1 cellular context compared by ENCODE assay signal in the genomic region with DNA sequence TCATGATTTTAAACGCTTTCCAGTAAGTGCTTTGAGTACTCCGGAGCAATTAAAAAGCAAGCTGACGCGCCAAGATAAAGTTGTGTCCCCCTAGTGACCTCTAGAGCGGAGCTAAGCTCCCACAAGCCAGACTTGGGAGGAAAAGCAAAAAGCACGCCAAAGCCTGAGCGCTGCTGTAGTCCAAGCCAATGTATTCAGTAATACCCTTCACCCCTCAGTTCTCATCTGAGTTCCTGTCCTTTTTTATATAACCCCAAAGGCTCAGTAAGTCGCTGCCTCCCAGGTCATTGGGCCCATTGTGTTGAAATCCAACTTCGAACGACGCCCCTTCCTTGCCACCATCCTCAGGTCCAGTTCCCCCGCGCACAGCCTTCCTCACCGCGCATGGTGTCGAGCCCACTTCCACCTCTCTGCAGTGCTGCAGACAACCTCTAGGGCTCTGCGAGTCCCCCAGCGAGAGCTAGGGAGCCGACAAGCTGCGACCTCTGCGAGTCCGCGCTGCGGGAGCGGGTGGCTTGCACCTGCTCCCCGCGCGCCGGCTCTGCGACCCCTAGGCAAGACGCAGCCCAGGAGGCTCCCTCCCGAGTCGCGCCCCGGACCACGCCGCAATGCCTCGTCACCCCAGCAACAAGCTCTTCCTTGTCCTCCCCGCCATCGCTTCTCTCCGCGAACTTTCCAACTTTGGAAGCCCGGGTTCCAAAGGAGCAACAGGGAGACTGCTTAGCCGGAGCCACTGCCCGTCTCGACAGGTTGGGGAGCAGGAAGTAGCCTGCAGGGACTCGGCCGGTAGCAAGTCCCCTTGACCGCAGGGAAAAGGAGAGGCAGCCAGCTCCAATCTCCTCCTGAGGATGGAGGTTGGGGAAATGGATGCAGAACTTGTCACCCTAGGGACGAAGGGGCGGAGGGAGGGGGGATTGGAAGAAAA.
TF ChIP-seq lines count a peak whose summit lies in the region.

No MANE protein-coding gene starts in this region.

TF ChIP-seq in HEK293, 187 proteins besides CTCF, POLR2A, EP300 and RAD21 (continued from another document and continues in another):
- TF ChIP-seq, protein P1, sequence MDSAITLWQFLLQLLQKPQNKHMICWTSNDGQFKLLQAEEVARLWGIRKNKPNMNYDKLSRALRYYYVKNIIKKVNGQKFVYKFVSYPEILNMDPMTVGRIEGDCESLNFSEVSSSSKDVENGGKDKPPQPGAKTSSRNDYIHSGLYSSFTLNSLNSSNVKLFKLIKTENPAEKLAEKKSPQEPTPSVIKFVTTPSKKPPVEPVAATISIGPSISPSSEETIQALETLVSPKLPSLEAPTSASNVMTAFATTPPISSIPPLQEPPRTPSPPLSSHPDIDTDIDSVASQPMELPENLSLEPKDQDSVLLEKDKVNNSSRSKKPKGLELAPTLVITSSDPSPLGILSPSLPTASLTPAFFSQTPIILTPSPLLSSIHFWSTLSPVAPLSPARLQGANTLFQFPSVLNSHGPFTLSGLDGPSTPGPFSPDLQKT (IDR thresholded peaks at IDR 0.05; ENCODE audit: borderline replicate concordance, low read depth, low read length): no peak
- TF ChIP-seq ZNF664 (tag by site-specific recombination; IDR thresholded peaks at IDR 0.05): no peak
- TF ChIP-seq ZNF501 (tag by site-specific recombination; IDR thresholded peaks at IDR 0.05): peak; percentile 83; the same call in 1 of the 2 replicates
- no peak for TF ChIP-seq ZNF510 (tag by site-specific recombination; IDR thresholded peaks at IDR 0.05; ENCODE audit: insufficient replicate concordance)
- no peak for TF ChIP-seq ZNF571 (tag by site-specific recombination; IDR thresholded peaks at IDR 0.05)
- TF ChIP-seq, protein P2, sequence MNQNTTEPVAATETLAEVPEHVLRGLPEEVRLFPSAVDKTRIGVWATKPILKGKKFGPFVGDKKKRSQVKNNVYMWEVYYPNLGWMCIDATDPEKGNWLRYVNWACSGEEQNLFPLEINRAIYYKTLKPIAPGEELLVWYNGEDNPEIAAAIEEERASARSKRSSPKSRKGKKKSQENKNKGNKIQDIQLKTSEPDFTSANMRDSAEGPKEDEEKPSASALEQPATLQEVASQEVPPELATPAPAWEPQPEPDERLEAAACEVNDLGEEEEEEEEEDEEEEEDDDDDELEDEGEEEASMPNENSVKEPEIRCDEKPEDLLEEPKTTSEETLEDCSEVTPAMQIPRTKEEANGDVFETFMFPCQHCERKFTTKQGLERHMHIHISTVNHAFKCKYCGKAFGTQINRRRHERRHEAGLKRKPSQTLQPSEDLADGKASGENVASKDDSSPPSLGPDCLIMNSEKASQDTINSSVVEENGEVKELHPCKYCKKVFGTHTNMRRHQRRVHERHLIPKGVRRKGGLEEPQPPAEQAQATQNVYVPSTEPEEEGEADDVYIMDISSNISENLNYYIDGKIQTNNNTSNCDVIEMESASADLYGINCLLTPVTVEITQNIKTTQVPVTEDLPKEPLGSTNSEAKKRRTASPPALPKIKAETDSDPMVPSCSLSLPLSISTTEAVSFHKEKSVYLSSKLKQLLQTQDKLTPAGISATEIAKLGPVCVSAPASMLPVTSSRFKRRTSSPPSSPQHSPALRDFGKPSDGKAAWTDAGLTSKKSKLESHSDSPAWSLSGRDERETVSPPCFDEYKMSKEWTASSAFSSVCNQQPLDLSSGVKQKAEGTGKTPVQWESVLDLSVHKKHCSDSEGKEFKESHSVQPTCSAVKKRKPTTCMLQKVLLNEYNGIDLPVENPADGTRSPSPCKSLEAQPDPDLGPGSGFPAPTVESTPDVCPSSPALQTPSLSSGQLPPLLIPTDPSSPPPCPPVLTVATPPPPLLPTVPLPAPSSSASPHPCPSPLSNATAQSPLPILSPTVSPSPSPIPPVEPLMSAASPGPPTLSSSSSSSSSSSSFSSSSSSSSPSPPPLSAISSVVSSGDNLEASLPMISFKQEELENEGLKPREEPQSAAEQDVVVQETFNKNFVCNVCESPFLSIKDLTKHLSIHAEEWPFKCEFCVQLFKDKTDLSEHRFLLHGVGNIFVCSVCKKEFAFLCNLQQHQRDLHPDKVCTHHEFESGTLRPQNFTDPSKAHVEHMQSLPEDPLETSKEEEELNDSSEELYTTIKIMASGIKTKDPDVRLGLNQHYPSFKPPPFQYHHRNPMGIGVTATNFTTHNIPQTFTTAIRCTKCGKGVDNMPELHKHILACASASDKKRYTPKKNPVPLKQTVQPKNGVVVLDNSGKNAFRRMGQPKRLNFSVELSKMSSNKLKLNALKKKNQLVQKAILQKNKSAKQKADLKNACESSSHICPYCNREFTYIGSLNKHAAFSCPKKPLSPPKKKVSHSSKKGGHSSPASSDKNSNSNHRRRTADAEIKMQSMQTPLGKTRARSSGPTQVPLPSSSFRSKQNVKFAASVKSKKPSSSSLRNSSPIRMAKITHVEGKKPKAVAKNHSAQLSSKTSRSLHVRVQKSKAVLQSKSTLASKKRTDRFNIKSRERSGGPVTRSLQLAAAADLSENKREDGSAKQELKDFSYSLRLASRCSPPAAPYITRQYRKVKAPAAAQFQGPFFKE (tag by site-specific recombination; IDR thresholded peaks at IDR 0.05; ENCODE audit: borderline replicate concordance): no peak
- TF ChIP-seq, protein P3, sequence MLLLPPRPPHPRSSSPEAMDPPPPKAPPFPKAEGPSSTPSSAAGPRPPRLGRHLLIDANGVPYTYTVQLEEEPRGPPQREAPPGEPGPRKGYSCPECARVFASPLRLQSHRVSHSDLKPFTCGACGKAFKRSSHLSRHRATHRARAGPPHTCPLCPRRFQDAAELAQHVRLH (tag by site-specific recombination; IDR thresholded peaks at IDR 0.05): no peak
- TF ChIP-seq ZFP37 (tag by site-specific recombination; IDR thresholded peaks at IDR 0.05): no peak
- TF ChIP-seq HOXA7 (CRISPR knock-in tag; IDR thresholded peaks at IDR 0.05; ENCODE audit: borderline replicate concordance): no peak
- no peak; the same call in 1 of the 2 replicates for TF ChIP-seq ZNF660 (tag by site-specific recombination; IDR thresholded peaks at IDR 0.05)
- no peak for TF ChIP-seq ZNF140 (tag by site-specific recombination; IDR thresholded peaks at IDR 0.05)
- TF ChIP-seq SP7 (tag by site-specific recombination; IDR thresholded peaks at IDR 0.05): peak; percentile 37; the same call in 1 of the 2 replicates
- no peak for TF ChIP-seq ZNF37A (tag by site-specific recombination; IDR thresholded peaks at IDR 0.05)
- TF ChIP-seq ZNF302 (tag by site-specific recombination; IDR thresholded peaks at IDR 0.05; ENCODE audit: low read depth): no peak
- TF ChIP-seq ZNF324 (tag by site-specific recombination; IDR thresholded peaks at IDR 0.05): no peak
- no peak for TF ChIP-seq OVOL3 (tag by site-specific recombination; IDR thresholded peaks at IDR 0.05)
- TF ChIP-seq ZNF239 (tag by site-specific recombination; IDR thresholded peaks at IDR 0.05): no peak
- TF ChIP-seq ZNF549 (tag by site-specific recombination; IDR thresholded peaks at IDR 0.05): no peak
- TF ChIP-seq GFI1B (tag by site-specific recombination; IDR thresholded peaks at IDR 0.05): no peak
- no peak for TF ChIP-seq ZNF654 (tag by site-specific recombination; IDR thresholded peaks at IDR 0.05; ENCODE audit: low read depth)
- TF ChIP-seq ZNF596 (tag by site-specific recombination; IDR thresholded peaks at IDR 0.05): no peak
- TF ChIP-seq ZNF114 (tag by site-specific recombination; IDR thresholded peaks at IDR 0.05): no peak
- TF ChIP-seq ZNF404 (tag by site-specific recombination; IDR thresholded peaks at IDR 0.05): no peak
- TF ChIP-seq, protein P4, sequence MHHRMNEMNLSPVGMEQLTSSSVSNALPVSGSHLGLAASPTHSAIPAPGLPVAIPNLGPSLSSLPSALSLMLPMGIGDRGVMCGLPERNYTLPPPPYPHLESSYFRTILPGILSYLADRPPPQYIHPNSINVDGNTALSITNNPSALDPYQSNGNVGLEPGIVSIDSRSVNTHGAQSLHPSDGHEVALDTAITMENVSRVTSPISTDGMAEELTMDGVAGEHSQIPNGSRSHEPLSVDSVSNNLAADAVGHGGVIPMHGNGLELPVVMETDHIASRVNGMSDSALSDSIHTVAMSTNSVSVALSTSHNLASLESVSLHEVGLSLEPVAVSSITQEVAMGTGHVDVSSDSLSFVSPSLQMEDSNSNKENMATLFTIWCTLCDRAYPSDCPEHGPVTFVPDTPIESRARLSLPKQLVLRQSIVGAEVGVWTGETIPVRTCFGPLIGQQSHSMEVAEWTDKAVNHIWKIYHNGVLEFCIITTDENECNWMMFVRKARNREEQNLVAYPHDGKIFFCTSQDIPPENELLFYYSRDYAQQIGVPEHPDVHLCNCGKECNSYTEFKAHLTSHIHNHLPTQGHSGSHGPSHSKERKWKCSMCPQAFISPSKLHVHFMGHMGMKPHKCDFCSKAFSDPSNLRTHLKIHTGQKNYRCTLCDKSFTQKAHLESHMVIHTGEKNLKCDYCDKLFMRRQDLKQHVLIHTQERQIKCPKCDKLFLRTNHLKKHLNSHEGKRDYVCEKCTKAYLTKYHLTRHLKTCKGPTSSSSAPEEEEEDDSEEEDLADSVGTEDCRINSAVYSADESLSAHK (tag by site-specific recombination; IDR thresholded peaks at IDR 0.05): no peak
- TF ChIP-seq, protein P5, sequence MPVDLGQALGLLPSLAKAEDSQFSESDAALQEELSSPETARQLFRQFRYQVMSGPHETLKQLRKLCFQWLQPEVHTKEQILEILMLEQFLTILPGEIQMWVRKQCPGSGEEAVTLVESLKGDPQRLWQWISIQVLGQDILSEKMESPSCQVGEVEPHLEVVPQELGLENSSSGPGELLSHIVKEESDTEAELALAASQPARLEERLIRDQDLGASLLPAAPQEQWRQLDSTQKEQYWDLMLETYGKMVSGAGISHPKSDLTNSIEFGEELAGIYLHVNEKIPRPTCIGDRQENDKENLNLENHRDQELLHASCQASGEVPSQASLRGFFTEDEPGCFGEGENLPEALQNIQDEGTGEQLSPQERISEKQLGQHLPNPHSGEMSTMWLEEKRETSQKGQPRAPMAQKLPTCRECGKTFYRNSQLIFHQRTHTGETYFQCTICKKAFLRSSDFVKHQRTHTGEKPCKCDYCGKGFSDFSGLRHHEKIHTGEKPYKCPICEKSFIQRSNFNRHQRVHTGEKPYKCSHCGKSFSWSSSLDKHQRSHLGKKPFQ (tag by site-specific recombination; IDR thresholded peaks at IDR 0.05): no peak
- TF ChIP-seq, protein P6, sequence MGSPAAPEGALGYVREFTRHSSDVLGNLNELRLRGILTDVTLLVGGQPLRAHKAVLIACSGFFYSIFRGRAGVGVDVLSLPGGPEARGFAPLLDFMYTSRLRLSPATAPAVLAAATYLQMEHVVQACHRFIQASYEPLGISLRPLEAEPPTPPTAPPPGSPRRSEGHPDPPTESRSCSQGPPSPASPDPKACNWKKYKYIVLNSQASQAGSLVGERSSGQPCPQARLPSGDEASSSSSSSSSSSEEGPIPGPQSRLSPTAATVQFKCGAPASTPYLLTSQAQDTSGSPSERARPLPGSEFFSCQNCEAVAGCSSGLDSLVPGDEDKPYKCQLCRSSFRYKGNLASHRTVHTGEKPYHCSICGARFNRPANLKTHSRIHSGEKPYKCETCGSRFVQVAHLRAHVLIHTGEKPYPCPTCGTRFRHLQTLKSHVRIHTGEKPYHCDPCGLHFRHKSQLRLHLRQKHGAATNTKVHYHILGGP (tag by site-specific recombination; IDR thresholded peaks at IDR 0.05): no peak; the same call in 1 of the 2 replicates
- no peak for TF ChIP-seq ZNF792 (tag by site-specific recombination; IDR thresholded peaks at IDR 0.05)
- TF ChIP-seq ZNF785 (tag by site-specific recombination; IDR thresholded peaks at IDR 0.05): no peak
- TF ChIP-seq ZEB2 (tag by site-specific recombination; IDR thresholded peaks at IDR 0.05): peak; percentile 29; the same call in 1 of the 2 replicates
- no peak for TF ChIP-seq ZNF416 (tag by site-specific recombination; IDR thresholded peaks at IDR 0.05)
- TF ChIP-seq FEZF1 (tag by site-specific recombination; IDR thresholded peaks at IDR 0.05): no peak
- TF ChIP-seq ZNF350 (tag by site-specific recombination; IDR thresholded peaks at IDR 0.05): no peak
- TF ChIP-seq ZFP41 (tag by site-specific recombination; IDR thresholded peaks at IDR 0.05; ENCODE audit: borderline replicate concordance): no peak
- no peak for TF ChIP-seq BCL11B (tag by site-specific recombination; IDR thresholded peaks at IDR 0.05; ENCODE audit: low read depth)
- no peak for TF ChIP-seq ZNF10 (tag by site-specific recombination; IDR thresholded peaks at IDR 0.05)
- peak; percentile 43; the same call in 1 of the 2 replicates for TF ChIP-seq ZNF76 (tag by site-specific recombination; IDR thresholded peaks at IDR 0.05; ENCODE audit: borderline replicate concordance, low read depth)
- TF ChIP-seq, protein P7, sequence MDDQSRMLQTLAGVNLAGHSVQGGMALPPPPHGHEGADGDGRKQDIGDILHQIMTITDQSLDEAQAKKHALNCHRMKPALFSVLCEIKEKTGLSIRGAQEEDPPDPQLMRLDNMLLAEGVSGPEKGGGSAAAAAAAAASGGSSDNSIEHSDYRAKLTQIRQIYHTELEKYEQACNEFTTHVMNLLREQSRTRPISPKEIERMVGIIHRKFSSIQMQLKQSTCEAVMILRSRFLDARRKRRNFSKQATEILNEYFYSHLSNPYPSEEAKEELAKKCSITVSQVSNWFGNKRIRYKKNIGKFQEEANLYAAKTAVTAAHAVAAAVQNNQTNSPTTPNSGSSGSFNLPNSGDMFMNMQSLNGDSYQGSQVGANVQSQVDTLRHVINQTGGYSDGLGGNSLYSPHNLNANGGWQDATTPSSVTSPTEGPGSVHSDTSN (CRISPR knock-in tag; IDR thresholded peaks at IDR 0.05): no peak
- TF ChIP-seq, protein P8, sequence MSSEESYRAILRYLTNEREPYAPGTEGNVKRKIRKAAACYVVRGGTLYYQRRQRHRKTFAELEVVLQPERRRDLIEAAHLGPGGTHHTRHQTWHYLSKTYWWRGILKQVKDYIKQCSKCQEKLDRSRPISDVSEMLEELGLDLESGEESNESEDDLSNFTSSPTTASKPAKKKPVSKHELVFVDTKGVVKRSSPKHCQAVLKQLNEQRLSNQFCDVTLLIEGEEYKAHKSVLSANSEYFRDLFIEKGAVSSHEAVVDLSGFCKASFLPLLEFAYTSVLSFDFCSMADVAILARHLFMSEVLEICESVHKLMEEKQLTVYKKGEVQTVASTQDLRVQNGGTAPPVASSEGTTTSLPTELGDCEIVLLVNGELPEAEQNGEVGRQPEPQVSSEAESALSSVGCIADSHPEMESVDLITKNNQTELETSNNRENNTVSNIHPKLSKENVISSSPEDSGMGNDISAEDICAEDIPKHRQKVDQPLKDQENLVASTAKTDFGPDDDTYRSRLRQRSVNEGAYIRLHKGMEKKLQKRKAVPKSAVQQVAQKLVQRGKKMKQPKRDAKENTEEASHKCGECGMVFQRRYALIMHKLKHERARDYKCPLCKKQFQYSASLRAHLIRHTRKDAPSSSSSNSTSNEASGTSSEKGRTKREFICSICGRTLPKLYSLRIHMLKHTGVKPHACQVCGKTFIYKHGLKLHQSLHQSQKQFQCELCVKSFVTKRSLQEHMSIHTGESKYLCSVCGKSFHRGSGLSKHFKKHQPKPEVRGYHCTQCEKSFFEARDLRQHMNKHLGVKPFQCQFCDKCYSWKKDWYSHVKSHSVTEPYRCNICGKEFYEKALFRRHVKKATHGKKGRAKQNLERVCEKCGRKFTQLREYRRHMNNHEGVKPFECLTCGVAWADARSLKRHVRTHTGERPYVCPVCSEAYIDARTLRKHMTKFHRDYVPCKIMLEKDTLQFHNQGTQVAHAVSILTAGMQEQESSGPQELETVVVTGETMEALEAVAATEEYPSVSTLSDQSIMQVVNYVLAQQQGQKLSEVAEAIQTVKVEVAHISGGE (tag by site-specific recombination; conservative IDR thresholded peaks at IDR 0.05; ENCODE audit: low read depth): 0 out of 2 replicates have a peak, but pooled peaks have one; percentile 20
- no peak for TF ChIP-seq ZNF623 (tag by site-specific recombination; IDR thresholded peaks at IDR 0.05)
- no peak for TF ChIP-seq ZNF391 (tag by site-specific recombination; IDR thresholded peaks at IDR 0.05; ENCODE audit: borderline replicate concordance, low read depth)
- no peak for TF ChIP-seq ZNF558 (tag by site-specific recombination; IDR thresholded peaks at IDR 0.05)
